In genomic region chr5:59731829-59732228, GRCh38 we compare ENCODE assay signal across 25 cellular contexts.
DNase-seq lines count a peak whose midpoint lies in the region; ATAC-seq, FAIRE-seq and TF ChIP-seq lines count a peak whose summit lies in the region.
"Had no signal": no experiment of that assay in that cellular context is flagged by ENCODE, and none has a peak within 500 bp of the region (broad histone marks: within the 10 kb centered on the region; RNA-seq: fewer than 3 reads in every experiment).

No MANE protein-coding gene starts in this region.

- H3K4me1 Mint-ChIP-seq in neural crest cell, result peaks cover 41% of the 10 kb centered on the region
- H3K4me1 Mint-ChIP-seq: CD14-positive monocyte; CD4-positive, alpha-beta memory T cell; CD8-positive, alpha-beta memory T cell had no signal

- no peak overlapping the region for H2BK15ac ChIP-seq in IMR-90 (ENCODE audit: low read depth, low read length)

- H2AK9ac ChIP-seq in IMR-90 (replicated peaks; ENCODE audit: low read depth, low read length, poor library complexity), result no peak overlapping the region

- TF ChIP-seq CTCF in A549 (IDR thresholded peaks at IDR 0.05) (no peak), IMR-90 (conservative IDR thresholded peaks at IDR 0.05; ENCODE audit: low read depth, low read length) (no peak), neural crest cell (conservative IDR thresholded peaks at IDR 0.05) (no peak)

- dilution Hi-C loops in IMR-90 (cut with HindIII; ENCODE audit: low sequenced_read_pairs, unreplicated experiment), result no loop called here

- H2BK120ac ChIP-seq in IMR-90 (ENCODE audit: low read depth, low read length), result no peak overlapping the region

- no peak overlapping the region for H3K56ac ChIP-seq in IMR-90 (ENCODE audit: extremely low read depth, insufficient read depth, low read length)

- no peak overlapping the region for H3K4ac ChIP-seq in IMR-90 (ENCODE audit: low read depth, low read length)

- H2AFZ ChIP-seq in IMR-90 (replicated peaks; ENCODE audit: low read length, poor library complexity), result no peak overlapping the region

- H3K4me2 ChIP-seq in A549, result no peak overlapping the region
- H3K4me2 ChIP-seq in IMR-90 (ENCODE audit: low read depth, low read length), result no peak overlapping the region
- H3K4me2 ChIP-seq: BLaER1 treated with 17β-estradiol and CSF1 and Interleukin-3, amounts not matched to agents 10 nM and 100 nM had no signal

- TF ChIP-seq POLR2A in A549 (IDR thresholded peaks at IDR 0.05; ENCODE audit: low read length) (no peak), IMR-90 (IDR thresholded peaks at IDR 0.05; ENCODE audit: low read depth, low read length) (no peak)

- H3K4me3 ChIP-seq in A549 (no peak overlapping the region), IMR-90 (ENCODE audit: insufficient read depth, low read depth, low read length) (no peak overlapping the region)
- H3K4me3 ChIP-seq: BLaER1 treated with 17β-estradiol and CSF1 and Interleukin-3, amounts not matched to agents 10 nM and 100 nM; GM12878 had no signal

- no TSS peak for BruUV-seq in IMR-90 (replicated peaks; lab: Mats Ljungman, UMichigan)

- ATAC-seq in A549 (no peak), IMR-90 (ENCODE audit: low read depth) (no peak), HG02798 (IDR thresholded peaks at IDR 0.05; ENCODE audit: poor library complexity, unreplicated experiment) (no peak)
- ATAC-seq: GM12878 had no signal

- H3K27ac ChIP-seq in A549 (no peak overlapping the region), IMR-90 (ENCODE audit: insufficient read depth, low read length) (no peak overlapping the region)
- H3K27ac ChIP-seq: BLaER1 treated with 17β-estradiol and CSF1 and Interleukin-3, amounts not matched to agents 10 nM and 100 nM had no signal

- H3K18ac ChIP-seq in IMR-90 (ENCODE audit: low read depth, low read length), result no peak overlapping the region

- H4K91ac ChIP-seq in IMR-90 (ENCODE audit: insufficient read depth, low read depth, low read length), result no peak overlapping the region

- H4K20me1 ChIP-seq in IMR-90 (ENCODE audit: insufficient read depth, low read length), result no peaks in the 10 kb centered on the region
- H4K20me1 ChIP-seq: BLaER1 treated with 17β-estradiol and CSF1 and Interleukin-3, amounts not matched to agents 10 nM and 100 nM had no signal

- peak overlapping the region; percentile 95 for H3K27ac Mint-ChIP-seq in neural crest cell (ENCODE audit: unreplicated experiment)
- H3K27ac Mint-ChIP-seq: B cell; CD14-positive monocyte; CD4-positive, alpha-beta memory T cell; CD4-positive, CD25-positive, alpha-beta regulatory T cell; CD8-positive, alpha-beta memory T cell had no signal

- no peaks in the 10 kb centered on the region for H3K36me3 ChIP-seq in IMR-90 (ENCODE audit: control insufficient read depth, insufficient read depth, low read length)
- H3K36me3 ChIP-seq: BLaER1 treated with 17β-estradiol and CSF1 and Interleukin-3, amounts not matched to agents 10 nM and 100 nM had no signal

- CTCF ChIA-PET in A549 (lab: Yijun Ruan, JAX) (no interaction called here), IMR-90 (lab: Yijun Ruan, JAX) (no interaction called here)

- no peaks in the 10 kb centered on the region for H3K79me1 ChIP-seq in IMR-90 (ENCODE audit: low read depth in 1 of 2, low read length in 2 of 2)

- H3K14ac ChIP-seq in IMR-90 (replicated peaks; ENCODE audit: low read depth, low read length), result no peak overlapping the region

- H3K23ac ChIP-seq in IMR-90 (ENCODE audit: low read depth, low read length), result no peak overlapping the region

- no peaks in the 10 kb centered on the region for H3K27me3 Mint-ChIP-seq in neural crest cell (ENCODE audit: low read depth)
- H3K27me3 Mint-ChIP-seq: B cell; CD4-positive, CD25-positive, alpha-beta regulatory T cell; CD8-positive, alpha-beta memory T cell had no signal

- H3K4me3 Mint-ChIP-seq in neural crest cell, result no peak overlapping the region
- H3K4me3 Mint-ChIP-seq: B cell; CD14-positive monocyte; CD4-positive, alpha-beta memory T cell; CD4-positive, CD25-positive, alpha-beta regulatory T cell; CD8-positive, alpha-beta memory T cell had no signal

- no peak overlapping the region for H2AK5ac ChIP-seq in IMR-90 (ENCODE audit: low read depth, low read length)

- no peak for FAIRE-seq in A549 (lab: Jason Lieb, UNC)
- FAIRE-seq: A204.1, GM12878, GM12892, GM18507 had no signal

- in situ Hi-C loops in IMR-90 (cut with MboI; ENCODE audit: low sequenced_read_pairs), result no loop called here

- no peaks in the 10 kb centered on the region for H3K36me3 Mint-ChIP-seq in neural crest cell (ENCODE audit: low read depth)
- H3K36me3 Mint-ChIP-seq: CD4-positive, alpha-beta memory T cell; CD4-positive, CD25-positive, alpha-beta regulatory T cell; CD8-positive, alpha-beta memory T cell had no signal

- POLR2A ChIA-PET in A549 (lab: Yijun Ruan, JAX) (no interaction called here), IMR-90 (lab: Charles Lee; ENCODE audit: unreplicated experiment) (no interaction called here)

- H4K8ac ChIP-seq in IMR-90 (ENCODE audit: low read depth in 2 of 2, low read length in 2 of 2), result no peak overlapping the region

- WGBS in A549 (ENCODE audit: missing lambda C conversion rate), result 94% methylated on average over 1 of the region's 1 CpG
- no CpG with 5 or more reads among the region's 1 CpG for WGBS in IMR-90 (ENCODE audit: extremely low coverage in 2 of 2, insufficient read length in 1 of 2), 2 experiments

- no peak for TF ChIP-seq EP300 in A549 (IDR thresholded peaks at IDR 0.05)

- H2BK20ac ChIP-seq in IMR-90 (ENCODE audit: low read depth, low read length), result no peak overlapping the region

- intact Hi-C loops in IMR-90 (cut with micrococcal nuclease), result no loop called here

- H3K9me1 ChIP-seq in IMR-90 (ENCODE audit: insufficient read depth, low read length), result no peaks in the 10 kb centered on the region

- peaks cover 30% of the 10 kb centered on the region; the same call in 2 of the 3 replicates for H3K4me1 ChIP-seq in A549
- H3K4me1 ChIP-seq in IMR-90 (ENCODE audit: control insufficient read depth, insufficient read depth, low read length), result no peaks in the 10 kb centered on the region
- H3K4me1 ChIP-seq: BLaER1 treated with 17β-estradiol and CSF1 and Interleukin-3, amounts not matched to agents 10 nM and 100 nM had no signal

- no peak overlapping the region for H3K9ac ChIP-seq in IMR-90 (ENCODE audit: low read depth, low read length)
- H3K9ac ChIP-seq: BLaER1 treated with 17β-estradiol and CSF1 and Interleukin-3, amounts not matched to agents 10 nM and 100 nM had no signal

- H2BK5ac ChIP-seq in IMR-90 (ENCODE audit: low read depth, low read length, poor library complexity, severe bottlenecking), result no peak overlapping the region

- DNase-seq in A549 (ENCODE audit: low read depth in 1 of 2, low spot score in 1 of 2) (no peak), IMR-90 (no peak), neural crest cell (ENCODE audit: low read depth, low spot score) (no peak)
- no peak for DNase-seq in activated T-cell treated with anti-CD3 and anti-CD28 coated beads, Interleukin-2, amount 50 U/mL, for 48 hours
- DNase-seq: 8988T; AML-193; CD4-positive, alpha-beta memory T cell; CD4-positive, CD25-positive, alpha-beta regulatory T cell; CD8-positive, alpha-beta memory T cell; COR-L47; DMS 273 treated with DMSO at 0.1 percent for 48 hours; DMS153; DMS53; DMS79; DND-41; EL; GDM1 had no signal

- H3K27me3 ChIP-seq in IMR-90 (ENCODE audit: control insufficient read depth, insufficient read depth, low read length), result no peaks in the 10 kb centered on the region
- H3K27me3 ChIP-seq: BLaER1 treated with 17β-estradiol and CSF1 and Interleukin-3, amounts not matched to agents 10 nM and 100 nM had no signal

- H3K9me3 Mint-ChIP-seq in neural crest cell, result no peaks in the 10 kb centered on the region
- H3K9me3 Mint-ChIP-seq: CD14-positive monocyte; CD4-positive, alpha-beta memory T cell; CD8-positive, alpha-beta memory T cell had no signal

- H3K9me3 ChIP-seq in A549 (no peaks in the 10 kb centered on the region), IMR-90 (ENCODE audit: control insufficient read depth, insufficient read depth, low read length) (no peaks in the 10 kb centered on the region)
- H3K9me3 ChIP-seq: BLaER1 treated with 17β-estradiol and CSF1 and Interleukin-3, amounts not matched to agents 10 nM and 100 nM had no signal

- no peak for TF ChIP-seq RAD21 in A549 (conservative IDR thresholded peaks at IDR 0.05 in 1 of 2, IDR thresholded peaks at IDR 0.05 in 1 of 2)
- no peak for TF ChIP-seq RAD21 in IMR-90 (IDR thresholded peaks at IDR 0.05; ENCODE audit: low read length)

- no peak overlapping the region for H4K5ac ChIP-seq in IMR-90 (ENCODE audit: low read depth, low read length)

TF ChIP-seq in A549, 52 proteins besides CTCF, POLR2A, EP300 and RAD21:
- no peak for TF ChIP-seq FOXS1 (CRISPR knock-in tag; IDR thresholded peaks at IDR 0.05)
- peak; percentile 73 for TF ChIP-seq MAFK (IDR thresholded peaks at IDR 0.05; ENCODE audit: partially characterized antibody)
TF ChIP-seq in A549: peak in this region for 1.

TF ChIP-seq in IMR-90, 13 proteins besides CTCF, POLR2A, EP300 and RAD21:
- TF ChIP-seq MAFK (IDR thresholded peaks at IDR 0.05; ENCODE audit: low read depth, low read length) (0 out of 2 replicates have a peak, but pooled peaks have one; percentile 31), CEBPB (IDR thresholded peaks at IDR 0.05; ENCODE audit: low read depth, low read length) (no peak)
